In the genomic region with DNA sequence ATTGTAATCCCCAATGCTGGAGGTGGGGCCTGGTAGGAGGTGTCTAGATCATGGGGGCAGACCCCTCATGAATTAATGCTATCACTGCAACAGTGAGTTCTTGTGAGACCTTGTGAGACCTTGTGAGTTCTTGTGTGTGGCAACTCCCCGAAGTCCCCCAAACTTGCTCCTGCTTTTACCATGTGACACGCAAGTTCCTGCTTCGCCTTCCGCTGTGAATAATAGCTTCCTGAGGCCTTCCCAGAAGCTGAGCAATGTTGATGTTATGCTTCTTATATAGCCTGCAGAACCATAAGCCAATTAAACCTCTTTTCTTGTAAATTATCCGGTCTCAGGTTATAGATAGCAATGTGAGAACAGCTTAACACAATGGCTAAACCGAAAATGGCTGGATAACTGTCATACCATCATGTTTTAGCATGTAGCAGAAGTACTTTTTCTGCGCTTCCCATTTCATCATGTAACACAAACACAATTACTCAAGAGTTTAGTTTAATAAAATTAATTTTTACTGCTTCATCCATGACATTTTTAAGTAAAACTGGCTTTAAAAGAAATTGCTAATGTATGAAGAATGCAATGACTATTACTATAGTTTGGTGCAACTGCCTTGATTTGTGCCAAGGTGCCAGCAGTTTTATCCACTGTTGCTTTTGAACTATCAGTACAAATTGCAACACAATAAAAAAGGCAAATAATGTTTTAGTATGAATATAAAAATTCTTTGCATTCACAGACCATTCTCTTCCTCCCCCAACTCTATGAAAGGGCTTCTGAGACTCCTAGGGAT, we compare ENCODE assay signal across 1 cellular context.
A peak's percentile ranks its signal among the peaks of the same experiment; 100 is the strongest.
TF ChIP-seq lines count a peak whose summit lies in the region.

No MANE protein-coding gene starts in this region.

TF ChIP-seq in endothelial cell of umbilical vein, 7 proteins besides CTCF, POLR2A, EP300 and RAD21:
- TF ChIP-seq EZH2 (IDR thresholded peaks at IDR 0.05; ENCODE audit: borderline replicate concordance, low read depth, low read length, severe bottlenecking) (no peak), FOS (IDR thresholded peaks at IDR 0.05; ENCODE audit: borderline replicate concordance, insufficient read depth, low read length) (peak; percentile 7), MAX (IDR thresholded peaks at IDR 0.05; ENCODE audit: insufficient read depth, insufficient read length) (no peak), JUN (IDR thresholded peaks at IDR 0.05; ENCODE audit: borderline replicate concordance, insufficient read depth, insufficient read length, low read depth) (peak; percentile 27), GATA2 (IDR thresholded peaks at IDR 0.05; ENCODE audit: insufficient read depth, insufficient read length, low read depth, low read length) (no peak), POLR2AphosphoS5 (IDR thresholded peaks at IDR 0.05; ENCODE audit: insufficient read depth, low read depth, low read length) (peak; percentile 19), MYC (IDR thresholded peaks at IDR 0.05; ENCODE audit: low read depth, low read length) (no peak)
